Comparison of ENCODE assay signal across 25 cellular contexts in the genomic region with DNA sequence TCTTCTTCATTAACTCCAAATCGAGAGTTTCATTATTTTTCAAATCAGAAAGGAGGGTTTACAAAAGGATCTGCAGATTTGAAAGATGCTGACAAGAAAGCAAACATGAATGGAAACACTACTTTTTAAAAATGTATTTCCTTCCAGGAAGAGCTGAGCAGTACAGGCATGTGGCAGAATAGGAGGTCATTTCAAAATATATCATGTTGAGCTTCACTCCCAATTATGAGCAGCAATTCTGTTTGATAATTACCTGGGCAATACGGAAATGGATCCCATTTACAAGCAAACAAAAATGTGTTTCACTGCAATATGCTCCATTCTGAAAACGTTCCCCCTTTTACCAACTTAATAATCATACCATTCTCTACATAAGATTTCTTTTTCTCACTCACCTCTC.
"Had no signal": no experiment of that assay in that cellular context is flagged by ENCODE, and none has a peak within 500 bp of the region (broad histone marks: within the 10 kb centered on the region; RNA-seq: fewer than 3 reads in every experiment).

No MANE protein-coding gene starts in this region.

- H3K36me3 ChIP-seq: ascending aorta had no signal

- H3K4me1 ChIP-seq: ascending aorta, body of pancreas had no signal

- H3K9me3 ChIP-seq: ascending aorta, body of pancreas had no signal

- H3K9me3 Mint-ChIP-seq: activated CD8-positive, alpha-beta T cell treated with anti-CD3 and anti-CD28 coated beads for 36 hours; activated naive CD8-positive, alpha-beta T cell treated with anti-CD3 and anti-CD28 coated beads, Interleukin-2, amount 50 U/mL, for 24 hours; activated T-helper 1 cell treated with anti-CD3 and anti-CD28 coated beads, Interleukin-12 subunit alpha, Interleukin-12 subunit beta, Interleukin-2, Interleukin-4 antibody, amounts not matched to agents 30 ng/mL and 10 ng/mL and 1 ng/mL, durations not matched to agents 14 hours and 24 hours and 36 hours; central memory CD8-positive, alpha-beta T cell; T-helper 1 cell treated with Interleukin-12 subunit alpha and Interleukin-12 subunit beta and Interleukin-4 antibody, amounts not matched to agents 30 μg/mL and 1 μg/mL, for 36 hours; WTC11 had no signal

- H3K27ac Mint-ChIP-seq: activated CD4-positive, alpha-beta T cell treated with anti-CD3 and anti-CD28 coated beads, Interleukin-2, amount 10 ng/mL, durations not matched to agents 7 days and 5 days; activated CD8-positive, alpha-beta T cell treated with anti-CD3 and anti-CD28 coated beads for 36 hours; activated naive CD4-positive, alpha-beta T cell treated with anti-CD3 and anti-CD28 coated beads, Interleukin-2, amount 50 U/mL, for 72 hours; activated naive CD8-positive, alpha-beta T cell treated with anti-CD3 and anti-CD28 coated beads, Interleukin-2, amount 50 U/mL, for 24 hours; activated T-helper 1 cell treated with anti-CD3 and anti-CD28 coated beads, Interleukin-12 subunit alpha, Interleukin-12 subunit beta, Interleukin-2, Interleukin-4 antibody, amounts not matched to agents 30 ng/mL and 10 ng/mL and 1 ng/mL, durations not matched to agents 14 hours and 24 hours and 36 hours; WTC11 had no signal

- H3K4me3 Mint-ChIP-seq: activated CD4-positive, alpha-beta T cell treated with anti-CD3 and anti-CD28 coated beads, Interleukin-2, amount 10 ng/mL, durations not matched to agents 7 days and 5 days; activated CD8-positive, alpha-beta T cell treated with anti-CD3 and anti-CD28 coated beads for 36 hours; activated naive CD8-positive, alpha-beta T cell treated with anti-CD3 and anti-CD28 coated beads, Interleukin-2, amount 50 U/mL, for 24 hours; activated T-helper 1 cell treated with anti-CD3 and anti-CD28 coated beads, Interleukin-12 subunit alpha, Interleukin-12 subunit beta, Interleukin-2, Interleukin-4 antibody, amounts not matched to agents 30 ng/mL and 10 ng/mL and 1 ng/mL, durations not matched to agents 14 hours and 24 hours and 36 hours; central memory CD8-positive, alpha-beta T cell; T-helper 1 cell treated with Interleukin-12 subunit alpha and Interleukin-12 subunit beta and Interleukin-4 antibody, amounts not matched to agents 30 μg/mL and 1 μg/mL, for 36 hours; WTC11 had no signal

- ATAC-seq: activated CD8-positive, alpha-beta T cell treated with anti-CD3 and anti-CD28 coated beads for 36 hours; activated naive CD4-positive, alpha-beta T cell treated with anti-CD3 and anti-CD28 coated beads, Interleukin-2, amount 50 U/mL, for 72 hours; activated naive CD8-positive, alpha-beta T cell treated with anti-CD3 and anti-CD28 coated beads, Interleukin-2, amount 50 U/mL, for 24 hours; PC-3; WTC11 had no signal

- H3K4me3 ChIP-seq: ascending aorta, body of pancreas had no signal

- H3K4me1 Mint-ChIP-seq: central memory CD8-positive, alpha-beta T cell; WTC11 had no signal

- H3K27ac ChIP-seq: ascending aorta had no signal

- DNase-seq: activated CD4-positive, alpha-beta T cell treated with anti-CD3 and anti-CD28 coated beads, Interleukin-2, amount 10 ng/mL, durations not matched to agents 7 days and 5 days; activated CD4-positive, CD25-positive, alpha-beta regulatory T cell treated with anti-CD3 and anti-CD28 coated beads, Interleukin-2, amount 50 U/mL, for 72 hours; activated CD8-positive, alpha-beta memory T cell treated with anti-CD3 and anti-CD28 coated beads, Interleukin-2, amount 50 U/mL, for 4 hours; activated CD8-positive, alpha-beta T cell treated with anti-CD3 and anti-CD28 coated beads for 36 hours; activated effector memory CD4-positive, alpha-beta T cell treated with anti-CD3 and anti-CD28 coated beads, Interleukin-2, amount 50 U/mL, for 16 hours; activated naive CD4-positive, alpha-beta T cell treated with Interleukin-2 at 50 U/mL for 16 hours; activated naive CD8-positive, alpha-beta T cell treated with anti-CD3 and anti-CD28 coated beads, Interleukin-2, amount 50 U/mL, for 24 hours; activated T-cell treated with anti-CD3 and anti-CD28 coated beads, Interleukin-2, amount 50 U/mL, for 1 hour; amniotic stem cell; body of pancreas; MM.1S; NCI-H1105; NCI-H1436; NCI-H1694 treated with DMSO at 0.1 percent for 48 hours; NCI-H2029 treated with DMSO at 0.1 percent for 48 hours; NCI-H345; NCI-H69; PC-3; SHP77 treated with DMSO at 0.1 percent for 48 hours had no signal

- H3K36me3 Mint-ChIP-seq: WTC11 had no signal

- H3K27me3 ChIP-seq: ascending aorta, body of pancreas had no signal

- H3K27me3 Mint-ChIP-seq: activated CD8-positive, alpha-beta T cell treated with anti-CD3 and anti-CD28 coated beads for 36 hours; central memory CD8-positive, alpha-beta T cell had no signal
